1 cellular context compared by ENCODE assay signal in the genomic region with DNA sequence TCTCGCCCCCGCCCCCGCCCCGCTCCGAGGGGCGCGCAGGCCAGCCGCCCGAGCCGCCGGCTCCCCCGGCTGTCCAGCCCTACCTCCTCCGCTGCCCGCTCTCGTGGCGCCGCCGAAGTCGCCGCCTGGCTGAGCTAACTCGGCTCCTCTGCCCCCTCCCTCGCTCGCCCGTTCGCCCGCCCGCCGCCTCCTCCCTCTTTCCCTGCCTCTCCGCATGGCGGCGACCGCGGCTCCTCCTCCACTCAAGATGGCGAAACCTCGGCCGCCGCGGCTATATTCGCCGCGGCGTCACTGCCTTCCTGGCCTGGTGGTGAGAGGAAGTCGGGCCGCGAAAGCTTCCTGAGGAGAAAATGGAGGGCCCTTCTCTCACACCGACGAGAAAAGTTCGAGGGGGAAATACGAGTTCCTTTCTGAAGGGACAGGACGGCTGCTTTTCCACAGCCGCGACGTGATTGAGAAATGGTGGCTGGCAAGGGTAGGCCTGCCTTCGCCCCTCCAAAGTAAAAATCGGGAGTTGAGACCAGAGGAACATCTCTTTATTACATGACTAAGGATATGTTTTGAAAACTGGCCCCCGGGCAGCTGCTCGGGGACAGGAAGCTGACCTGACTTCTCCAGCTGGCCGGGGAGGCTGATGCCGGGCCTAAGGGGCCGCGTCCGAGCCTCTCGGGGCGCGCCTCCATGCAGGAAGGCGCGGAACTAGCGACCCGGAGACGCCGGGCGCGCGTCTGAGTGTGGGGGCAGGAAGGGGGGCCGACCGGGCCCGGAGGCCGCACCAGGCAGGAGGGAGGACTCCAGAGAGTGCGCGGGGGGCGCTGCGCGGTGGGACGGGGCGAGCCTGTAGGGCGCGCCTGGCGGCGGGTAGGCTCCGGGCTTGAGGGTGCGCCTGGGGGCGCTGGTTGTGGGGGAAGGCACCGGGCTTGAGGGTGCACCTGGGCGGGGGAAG.
TF ChIP-seq lines count a peak whose summit lies in the region.

TSS of gene DDX6 (minus strand) at position 150 of the 946 bp plus-strand sequence. CDS start 4,913 bp downstream, outside the sequence.

TF ChIP-seq in K562, 482 proteins besides CTCF, POLR2A, EP300 and RAD21 (continued from another document and continues in another):
- TF ChIP-seq ETV1 (tag; conservative IDR thresholded peaks at IDR 0.05; ENCODE audit: low read depth) (no peak; the same call in 1 of the 2 replicates), CBX3 (IDR thresholded peaks at IDR 0.05; ENCODE audit: borderline replicate concordance in 1 of 2, low read length in 2 of 2) (0 out of 3 replicates have a peak, but pooled peaks of 1 of the 2 experiments have one; percentile 11), ZBTB43 (CRISPR knock-in tag; IDR thresholded peaks at IDR 0.05) (no peak; the same call in 1 of the 2 replicates), BRCA1 (IDR thresholded peaks at IDR 0.05) (no peak), BRCA1 (CRISPR knock-in tag; IDR thresholded peaks at IDR 0.05) (no peak), POLR3G (IDR thresholded peaks at IDR 0.05; ENCODE audit: extremely low read depth, insufficient read length, insufficient replicate concordance) (no peak), BMI1 (IDR thresholded peaks at IDR 0.05; ENCODE audit: low read length) (no peak), GATAD2B (IDR thresholded peaks at IDR 0.05; ENCODE audit: borderline replicate concordance) (0 out of 2 replicates have a peak, but pooled peaks have one; percentile 26), ZNF316 (IDR thresholded peaks at IDR 0.05) (no peak), FOSL1 (tag; conservative IDR thresholded peaks at IDR 0.05) (no peak), ZNF668 (CRISPR knock-in tag; IDR thresholded peaks at IDR 0.05) (no peak), CHD4 (IDR thresholded peaks at IDR 0.05; ENCODE audit: insufficient read depth, insufficient replicate concordance, low read depth, low read length, poor library complexity, severe bottlenecking) (no peak), SMARCA5 (IDR thresholded peaks at IDR 0.05) (peak; percentile 50; the same call in 1 of the 2 replicates), ZNF384 (IDR thresholded peaks at IDR 0.05; ENCODE audit: low read depth, low read length) (no peak), SETDB1 (IDR thresholded peaks at IDR 0.05; ENCODE audit: low read length) (no peak), ZSCAN29 (IDR thresholded peaks at IDR 0.05) (peak; percentile 10; the same call in 1 of the 2 replicates), SIN3A (IDR thresholded peaks at IDR 0.05; ENCODE audit: borderline replicate concordance in 2 of 2, control insufficient read depth in 1 of 2, low read depth in 2 of 2, low read length in 2 of 2) (peak in 1 of 2 experiments; percentile 12; a peak in 1 of 4 replicates), JUN (IDR thresholded peaks at IDR 0.05; ENCODE audit: borderline replicate concordance, low read depth, low read length) (0 out of 2 replicates have a peak, but pooled peaks have one; percentile 7), JUN (CRISPR knock-in tag; IDR thresholded peaks at IDR 0.05; ENCODE audit: borderline replicate concordance) (0 out of 2 replicates have a peak, but pooled peaks have one; percentile 41), ZNF175 (CRISPR knock-in tag; IDR thresholded peaks at IDR 0.05; ENCODE audit: low read depth) (peak; percentile 43; the same call in 1 of the 2 replicates), NR4A1 (CRISPR knock-in tag; IDR thresholded peaks at IDR 0.05) (no peak), NR4A1 (tag; IDR thresholded peaks at IDR 0.05) (no peak; the same call in 1 of the 2 replicates), E2F6 (IDR thresholded peaks at IDR 0.05; ENCODE audit: borderline replicate concordance in 1 of 2, extremely low read depth in 1 of 2, insufficient read depth in 1 of 2, insufficient read length in 1 of 2, low read depth in 1 of 2, low read length in 1 of 2, poor library complexity in 1 of 2, severe bottlenecking in 1 of 2) (peak in 1 of 2 experiments; percentile 57), ZNF12 (CRISPR knock-in tag; IDR thresholded peaks at IDR 0.05) (peak; percentile 75; the same call in 1 of the 2 replicates), TAF1 (IDR thresholded peaks at IDR 0.05; ENCODE audit: control insufficient read depth, extremely low read depth, insufficient read depth, low read length, severe bottlenecking) (peak; percentile 100), GTF2B (IDR thresholded peaks at IDR 0.05; ENCODE audit: extremely low read depth, insufficient read length) (no peak), NCOA1 (IDR thresholded peaks at IDR 0.05; ENCODE audit: low read depth) (no peak; the same call in 1 of the 2 replicates), DNMT1 (IDR thresholded peaks at IDR 0.05) (no peak), LARP7 (IDR thresholded peaks at IDR 0.05) (0 out of 2 replicates have a peak, but pooled peaks have one; percentile 53), YY1 (IDR thresholded peaks at IDR 0.05; ENCODE audit: borderline replicate concordance in 1 of 3, control insufficient read depth in 1 of 3, extremely low read depth in 1 of 3, insufficient read depth in 3 of 3, insufficient read length in 1 of 3, insufficient replicate concordance in 2 of 3, low read depth in 1 of 3, low read length in 2 of 3) (peak; percentile 87 to 97 (median 96)), ZNF217 (CRISPR knock-in tag; IDR thresholded peaks at IDR 0.05) (no peak), ZNF280B (CRISPR knock-in tag; IDR thresholded peaks at IDR 0.05) (no peak), CUX1 (CRISPR knock-in tag; IDR thresholded peaks at IDR 0.05) (no peak), ZNF224 (CRISPR knock-in tag; IDR thresholded peaks at IDR 0.05) (no peak), SP2 (IDR thresholded peaks at IDR 0.05; ENCODE audit: extremely low read depth, low read depth, low read length, poor library complexity, severe bottlenecking) (no peak), CBFA2T3 (IDR thresholded peaks at IDR 0.05) (no peak), CHD2 (IDR thresholded peaks at IDR 0.05; ENCODE audit: low read depth, low read length) (no peak), FOXP1 (CRISPR knock-in tag; IDR thresholded peaks at IDR 0.05) (no peak), MAFK (IDR thresholded peaks at IDR 0.05; ENCODE audit: low read length) (no peak), KLF1 (tag; IDR thresholded peaks at IDR 0.05) (no peak), SMAD4 (CRISPR knock-in tag; conservative IDR thresholded peaks at IDR 0.05) (peak; percentile 65; the same call in 1 of the 2 replicates), TRIM28 (IDR thresholded peaks at IDR 0.05) (0 out of 2 replicates have a peak, but pooled peaks have one; percentile 66)
- TF ChIP-seq, protein P1, sequence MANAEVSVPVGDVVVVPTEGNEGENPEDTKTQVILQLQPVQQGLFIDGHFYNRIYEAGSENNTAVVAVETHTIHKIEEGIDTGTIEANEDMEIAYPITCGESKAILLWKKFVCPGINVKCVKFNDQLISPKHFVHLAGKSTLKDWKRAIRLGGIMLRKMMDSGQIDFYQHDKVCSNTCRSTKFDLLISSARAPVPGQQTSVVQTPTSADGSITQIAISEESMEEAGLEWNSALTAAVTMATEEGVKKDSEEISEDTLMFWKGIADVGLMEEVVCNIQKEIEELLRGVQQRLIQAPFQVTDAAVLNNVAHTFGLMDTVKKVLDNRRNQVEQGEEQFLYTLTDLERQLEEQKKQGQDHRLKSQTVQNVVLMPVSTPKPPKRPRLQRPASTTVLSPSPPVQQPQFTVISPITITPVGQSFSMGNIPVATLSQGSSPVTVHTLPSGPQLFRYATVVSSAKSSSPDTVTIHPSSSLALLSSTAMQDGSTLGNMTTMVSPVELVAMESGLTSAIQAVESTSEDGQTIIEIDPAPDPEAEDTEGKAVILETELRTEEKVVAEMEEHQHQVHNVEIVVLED (CRISPR knock-in tag; IDR thresholded peaks at IDR 0.05): no peak
- TF ChIP-seq, protein P2, sequence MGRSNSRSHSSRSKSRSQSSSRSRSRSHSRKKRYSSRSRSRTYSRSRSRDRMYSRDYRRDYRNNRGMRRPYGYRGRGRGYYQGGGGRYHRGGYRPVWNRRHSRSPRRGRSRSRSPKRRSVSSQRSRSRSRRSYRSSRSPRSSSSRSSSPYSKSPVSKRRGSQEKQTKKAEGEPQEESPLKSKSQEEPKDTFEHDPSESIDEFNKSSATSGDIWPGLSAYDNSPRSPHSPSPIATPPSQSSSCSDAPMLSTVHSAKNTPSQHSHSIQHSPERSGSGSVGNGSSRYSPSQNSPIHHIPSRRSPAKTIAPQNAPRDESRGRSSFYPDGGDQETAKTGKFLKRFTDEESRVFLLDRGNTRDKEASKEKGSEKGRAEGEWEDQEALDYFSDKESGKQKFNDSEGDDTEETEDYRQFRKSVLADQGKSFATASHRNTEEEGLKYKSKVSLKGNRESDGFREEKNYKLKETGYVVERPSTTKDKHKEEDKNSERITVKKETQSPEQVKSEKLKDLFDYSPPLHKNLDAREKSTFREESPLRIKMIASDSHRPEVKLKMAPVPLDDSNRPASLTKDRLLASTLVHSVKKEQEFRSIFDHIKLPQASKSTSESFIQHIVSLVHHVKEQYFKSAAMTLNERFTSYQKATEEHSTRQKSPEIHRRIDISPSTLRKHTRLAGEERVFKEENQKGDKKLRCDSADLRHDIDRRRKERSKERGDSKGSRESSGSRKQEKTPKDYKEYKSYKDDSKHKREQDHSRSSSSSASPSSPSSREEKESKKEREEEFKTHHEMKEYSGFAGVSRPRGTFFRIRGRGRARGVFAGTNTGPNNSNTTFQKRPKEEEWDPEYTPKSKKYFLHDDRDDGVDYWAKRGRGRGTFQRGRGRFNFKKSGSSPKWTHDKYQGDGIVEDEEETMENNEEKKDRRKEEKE (IDR thresholded peaks at IDR 0.05; ENCODE audit: borderline replicate concordance in 1 of 2, control insufficient read depth in 1 of 2, low read depth in 2 of 2, low read length in 1 of 2): no peak
